In the genomic region with DNA sequence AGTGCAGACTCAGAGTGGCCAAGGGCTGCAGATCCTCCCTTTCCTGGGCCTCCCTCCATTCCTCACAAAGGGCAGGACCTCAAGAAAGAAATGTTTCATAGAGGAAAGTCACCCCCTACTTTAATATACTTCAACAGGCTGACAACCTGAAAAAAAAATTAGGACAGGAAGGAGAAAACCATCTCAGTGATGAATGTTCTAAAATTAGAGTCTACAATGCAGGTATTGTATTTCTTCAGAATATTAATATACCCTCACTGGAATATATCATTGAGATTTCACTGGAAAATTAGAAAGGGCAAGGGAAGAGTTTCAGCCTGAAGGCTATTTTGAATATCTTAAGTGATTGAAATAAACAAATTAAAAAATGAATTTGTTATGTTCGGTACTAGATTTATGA, we compare ENCODE assay signal across 28 cellular contexts.
"Had no signal": no experiment of that assay in that cellular context is flagged by ENCODE, and none has a peak within 500 bp of the region (broad histone marks: within the 10 kb centered on the region; RNA-seq: fewer than 3 reads in every experiment).

No MANE protein-coding gene starts in this region.

- H3K36me3 ChIP-seq: neural progenitor cell, ovary, prostate gland, right lobe of liver, sigmoid colon, stomach, thoracic aorta, thyroid gland, tibial nerve, upper lobe of right lung, uterus had no signal

- ATAC-seq: naive thymus-derived CD4-positive, alpha-beta T cell; natural killer cell; right cardiac atrium; right lobe of liver; stimulated activated effector memory CD8-positive, alpha-beta T cell treated with anti-CD3 and anti-CD28 coated beads, Interleukin-12 subunit alpha, Interleukin-12 subunit beta, amount 100 ng/mL, for 72 hours; stimulated activated naive B cell treated with anti-CD40 and anti-IgM and Interleukin-4, amounts not matched to agents 10 μg/mL and 1 μg/mL and 100 μg/mL, for 72 hours; upper lobe of right lung had no signal

- H3K36me3 Mint-ChIP-seq: naive thymus-derived CD4-positive, alpha-beta T cell; natural killer cell; neural progenitor cell; stimulated activated effector memory CD8-positive, alpha-beta T cell treated with anti-CD3 and anti-CD28 coated beads, Interleukin-12 subunit alpha, Interleukin-12 subunit beta, amount 100 ng/mL, for 72 hours; stimulated activated naive B cell treated with anti-CD40 and anti-IgM and Interleukin-4, amounts not matched to agents 10 μg/mL and 1 μg/mL and 100 μg/mL, for 72 hours; type B pancreatic cell had no signal

- H3K4me1 ChIP-seq: neural progenitor cell, parathyroid adenoma, prostate gland, right lobe of liver, thyroid gland, tibial nerve, upper lobe of right lung, uterus had no signal

- H3K4me3 ChIP-seq: neural progenitor cell, ovary, prostate gland, right lobe of liver, sigmoid colon, stomach, thoracic aorta, thyroid gland, tibial nerve, upper lobe of right lung, uterus had no signal

- H3K4me1 Mint-ChIP-seq: naive thymus-derived CD4-positive, alpha-beta T cell; natural killer cell; neural progenitor cell; stimulated activated effector memory CD8-positive, alpha-beta T cell treated with anti-CD3 and anti-CD28 coated beads, Interleukin-12 subunit alpha, Interleukin-12 subunit beta, amount 100 ng/mL, for 72 hours; stimulated activated naive B cell treated with anti-CD40 and anti-IgM and Interleukin-4, amounts not matched to agents 10 μg/mL and 1 μg/mL and 100 μg/mL, for 72 hours had no signal

- H3K9me3 Mint-ChIP-seq: natural killer cell; stimulated activated effector memory CD8-positive, alpha-beta T cell treated with anti-CD3 and anti-CD28 coated beads, Interleukin-12 subunit alpha, Interleukin-12 subunit beta, amount 100 ng/mL, for 72 hours had no signal

- H3K27ac Mint-ChIP-seq: naive thymus-derived CD4-positive, alpha-beta T cell; natural killer cell; neural progenitor cell; stimulated activated effector memory CD8-positive, alpha-beta T cell treated with anti-CD3 and anti-CD28 coated beads, Interleukin-12 subunit alpha, Interleukin-12 subunit beta, amount 100 ng/mL, for 72 hours; stimulated activated naive B cell treated with anti-CD40 and anti-IgM and Interleukin-4, amounts not matched to agents 10 μg/mL and 1 μg/mL and 100 μg/mL, for 72 hours; stimulated activated naive CD8-positive, alpha-beta T cell treated with anti-CD3 and anti-CD28 coated beads, Interleukin-15, Interleukin-2, amounts not matched to agents 100 ng/mL and 50 ng/mL, for 24 hours; type B pancreatic cell had no signal

- H3K27ac ChIP-seq: neural progenitor cell, ovary, parathyroid adenoma, prostate gland, right lobe of liver, sigmoid colon, stomach, thoracic aorta, thyroid gland, tibial nerve, upper lobe of right lung, uterus had no signal

- H3K9me3 ChIP-seq: ovary, prostate gland, right lobe of liver, sigmoid colon, thoracic aorta, thyroid gland, upper lobe of right lung, uterus had no signal

- H3K4me3 Mint-ChIP-seq: naive thymus-derived CD4-positive, alpha-beta T cell; natural killer cell; nephron; neural progenitor cell; stimulated activated effector memory CD8-positive, alpha-beta T cell treated with anti-CD3 and anti-CD28 coated beads, Interleukin-12 subunit alpha, Interleukin-12 subunit beta, amount 100 ng/mL, for 72 hours; stimulated activated naive B cell treated with anti-CD40 and anti-IgM and Interleukin-4, amounts not matched to agents 10 μg/mL and 1 μg/mL and 100 μg/mL, for 72 hours; stimulated activated naive CD8-positive, alpha-beta T cell treated with anti-CD3 and anti-CD28 coated beads, Interleukin-15, Interleukin-2, amounts not matched to agents 100 ng/mL and 50 ng/mL, for 24 hours; type B pancreatic cell had no signal

- DNase-seq: naive thymus-derived CD4-positive, alpha-beta T cell; natural killer cell; occipital lobe; ovary; posterior cingulate gyrus; right cardiac atrium; right lobe of liver; sigmoid colon; small intestine; stimulated activated CD4-positive, alpha-beta T cell treated with anti-CD3 and anti-CD28 coated beads, Interleukin-15, amount 100 ng/mL, for 24 hours; stimulated activated CD4-positive, alpha-beta T cell treated with anti-CD3 and anti-CD28 coated beads, Interleukin-2, amount 100 ng/mL, for 24 hours; stimulated activated CD4-positive, alpha-beta T cell treated with anti-CD3 and anti-CD28 coated beads, Interleukin-2, amount 100 ng/mL, for 48 hours; stimulated activated CD4-positive, alpha-beta T cell treated with anti-CD3 and anti-CD28 coated beads, Interleukin-4, amount 100 ng/mL, for 24 hours; stimulated activated naive B cell treated with anti-CD40 and anti-IgM and Interleukin-4, amounts not matched to agents 10 μg/mL and 1 μg/mL and 100 μg/mL, for 72 hours; stimulated activated naive CD4-positive, alpha-beta T cell treated with Interleukin-2 at 50 U/mL for 16 hours; stomach; thyroid gland; upper lobe of right lung; uterus had no signal

- H3K27me3 ChIP-seq: neural progenitor cell, ovary, right lobe of liver, sigmoid colon, stomach, thyroid gland, tibial nerve, upper lobe of right lung, uterus had no signal
